32 cellular contexts compared by ENCODE assay signal in the genomic region with DNA sequence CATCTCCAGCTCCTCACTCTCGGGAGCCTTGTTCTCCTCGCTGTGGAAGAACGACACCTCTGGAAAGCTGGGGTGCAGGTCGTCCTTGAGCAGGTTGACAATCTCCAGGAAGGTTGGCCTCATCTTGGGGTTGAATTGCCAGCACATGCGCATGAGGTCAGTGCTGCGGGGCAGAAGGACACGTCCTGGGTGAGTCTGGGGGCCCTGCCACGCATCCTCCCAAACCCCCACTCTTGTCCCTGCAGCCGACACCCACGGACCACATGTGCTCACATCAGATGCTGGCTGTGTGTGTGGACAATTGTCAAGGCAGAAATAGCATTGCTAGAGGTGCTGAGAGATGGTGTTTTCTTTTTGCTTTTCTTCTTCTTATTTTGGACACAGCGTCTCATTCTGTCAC. TPM values are rescaled to one million over a fixed set of nuclear protein-coding genes. Genes with fewer than 3 reads are reported as not detected.
"Had no signal": no experiment of that assay in that cellular context is flagged by ENCODE, and none has a peak within 500 bp of the region (broad histone marks: within the 10 kb centered on the region; RNA-seq: fewer than 3 reads in every experiment).

No MANE protein-coding gene starts in this region.

- H3K36me3 Mint-ChIP-seq: stimulated activated effector memory CD8-positive, alpha-beta T cell treated with anti-CD3 and anti-CD28 coated beads, Interleukin-12 subunit alpha, Interleukin-12 subunit beta, amount 100 ng/mL, for 72 hours had no signal

- H3K36me3 ChIP-seq: uterus had no signal

- H3K9me3 ChIP-seq: stomach, suprapubic skin, testis, thoracic aorta, thyroid gland, tibial artery, transverse colon, upper lobe of left lung, upper lobe of right lung, uterus, vagina had no signal

- H3K27ac Mint-ChIP-seq: stimulated activated effector memory CD8-positive, alpha-beta T cell treated with anti-CD3 and anti-CD28 coated beads, Interleukin-12 subunit alpha, Interleukin-12 subunit beta, amount 100 ng/mL, for 72 hours; stimulated activated memory B cell treated with anti-CD40 and anti-IgM and Interleukin-4, amounts not matched to agents 10 μg/mL and 1 μg/mL and 100 μg/mL, for 72 hours; stimulated activated naive B cell treated with anti-CD40 and anti-IgM and Interleukin-4, amounts not matched to agents 10 μg/mL and 1 μg/mL and 100 μg/mL, for 72 hours; stimulated activated naive CD8-positive, alpha-beta T cell treated with anti-CD3 and anti-CD28 coated beads, Interleukin-15, amount 100 ng/mL, for 72 hours; stimulated activated naive CD8-positive, alpha-beta T cell treated with anti-CD3 and anti-CD28 coated beads, Interleukin-15, Interleukin-2, amounts not matched to agents 100 ng/mL and 50 ng/mL, for 24 hours had no signal

- H3K9me3 Mint-ChIP-seq: stimulated activated effector memory CD8-positive, alpha-beta T cell treated with anti-CD3 and anti-CD28 coated beads, Interleukin-12 subunit alpha, Interleukin-12 subunit beta, amount 100 ng/mL, for 72 hours; stimulated activated naive B cell treated with anti-CD40 and anti-IgM and Interleukin-4, amounts not matched to agents 10 μg/mL and 1 μg/mL and 100 μg/mL, for 72 hours; stimulated activated naive CD8-positive, alpha-beta T cell treated with anti-CD3 and anti-CD28 coated beads, Interleukin-15, Interleukin-2, amounts not matched to agents 100 ng/mL and 50 ng/mL, for 24 hours had no signal

- H3K4me3 ChIP-seq: stomach, suprapubic skin, testis, thoracic aorta, thyroid gland, tibial artery, tibial nerve, transverse colon, upper lobe of left lung, upper lobe of right lung, uterus, vagina had no signal

- H3K4me3 Mint-ChIP-seq: stimulated activated effector memory CD8-positive, alpha-beta T cell treated with anti-CD3 and anti-CD28 coated beads, Interleukin-12 subunit alpha, Interleukin-12 subunit beta, amount 100 ng/mL, for 72 hours; stimulated activated memory B cell treated with anti-CD40 and anti-IgM and Interleukin-4, amounts not matched to agents 10 μg/mL and 1 μg/mL and 100 μg/mL, for 72 hours; stimulated activated naive B cell treated with anti-CD40 and anti-IgM and Interleukin-4, amounts not matched to agents 10 μg/mL and 1 μg/mL and 100 μg/mL, for 72 hours; stimulated activated naive CD8-positive, alpha-beta T cell treated with anti-CD3 and anti-CD28 coated beads, Interleukin-15, amount 100 ng/mL, for 72 hours; stimulated activated naive CD8-positive, alpha-beta T cell treated with anti-CD3 and anti-CD28 coated beads, Interleukin-15, Interleukin-2, amounts not matched to agents 100 ng/mL and 50 ng/mL, for 24 hours; type B pancreatic cell had no signal

- ATAC-seq: stimulated activated effector memory CD8-positive, alpha-beta T cell treated with anti-CD3 and anti-CD28 coated beads, Interleukin-12 subunit alpha, Interleukin-12 subunit beta, amount 100 ng/mL, for 72 hours; stimulated activated memory B cell treated with anti-CD40 and anti-IgM and Interleukin-4, amounts not matched to agents 10 μg/mL and 1 μg/mL and 100 μg/mL, for 72 hours; stimulated activated naive B cell treated with anti-CD40 and anti-IgM and Interleukin-4, amounts not matched to agents 10 μg/mL and 1 μg/mL and 100 μg/mL, for 72 hours; stimulated activated naive CD8-positive, alpha-beta T cell treated with anti-CD3 and anti-CD28 coated beads, Interleukin-15, amount 100 ng/mL, for 72 hours; stimulated activated naive CD8-positive, alpha-beta T cell treated with anti-CD3 and anti-CD28 coated beads, Interleukin-15, Interleukin-2, amounts not matched to agents 100 U/mL and 50 U/mL, for 24 hours; upper lobe of right lung had no signal

- H3K4me1 Mint-ChIP-seq: stimulated activated effector memory CD8-positive, alpha-beta T cell treated with anti-CD3 and anti-CD28 coated beads, Interleukin-12 subunit alpha, Interleukin-12 subunit beta, amount 100 ng/mL, for 72 hours; stimulated activated memory B cell treated with anti-CD40 and anti-IgM and Interleukin-4, amounts not matched to agents 10 μg/mL and 1 μg/mL and 100 μg/mL, for 72 hours; stimulated activated naive B cell treated with anti-CD40 and anti-IgM and Interleukin-4, amounts not matched to agents 10 μg/mL and 1 μg/mL and 100 μg/mL, for 72 hours; stimulated activated naive CD8-positive, alpha-beta T cell treated with anti-CD3 and anti-CD28 coated beads, Interleukin-15, amount 100 ng/mL, for 72 hours had no signal

- DNase-seq: stimulated activated CD4-positive, alpha-beta T cell treated with anti-CD3 and anti-CD28 coated beads, Interleukin-2, amount 100 ng/mL, for 48 hours; stimulated activated CD4-positive, alpha-beta T cell treated with anti-CD3 and anti-CD28 coated beads, Interleukin-4, amount 100 ng/mL, for 1 hour; stimulated activated CD4-positive, alpha-beta T cell treated with anti-CD3 and anti-CD28 coated beads, Interleukin-4, amount 100 ng/mL, for 24 hours; stimulated activated CD4-positive, alpha-beta T cell treated with anti-CD3 and anti-CD28 coated beads, Interleukin-4, amount 100 ng/mL, for 4 hours; stimulated activated CD8-positive, alpha-beta memory T cell treated with anti-CD3 and anti-CD28 coated beads, Interleukin-4, amount 100 ng/mL, for 48 hours; stimulated activated naive B cell treated with anti-CD40 and anti-IgM and Interleukin-4, amounts not matched to agents 10 μg/mL and 1 μg/mL and 100 μg/mL, for 72 hours; stimulated activated naive CD4-positive, alpha-beta T cell; stimulated activated naive CD4-positive, alpha-beta T cell treated with Interleukin-2 at 50 U/mL for 16 hours; stimulated activated naive CD8-positive, alpha-beta T cell treated with anti-CD3 and anti-CD28 coated beads, Interleukin-15, amount 100 ng/mL, for 72 hours; stimulated activated naive CD8-positive, alpha-beta T cell treated with anti-CD3 and anti-CD28 coated beads, Interleukin-15, Interleukin-2, amounts not matched to agents 100 U/mL and 50 U/mL, for 24 hours; stomach; substantia nigra; testis; thyroid gland; tibial artery; transverse colon; trophoblast cell; upper lobe of left lung; upper lobe of right lung; uterus had no signal

- H3K27me3 Mint-ChIP-seq: stimulated activated naive B cell treated with anti-CD40 and anti-IgM and Interleukin-4, amounts not matched to agents 10 μg/mL and 1 μg/mL and 100 μg/mL, for 72 hours; stimulated activated naive CD8-positive, alpha-beta T cell treated with anti-CD3 and anti-CD28 coated beads, Interleukin-15, amount 100 ng/mL, for 72 hours; type B pancreatic cell had no signal

- H3K27me3 ChIP-seq: stomach, suprapubic skin, testis, thyroid gland, tibial artery, tibial nerve, transverse colon, upper lobe of left lung, upper lobe of right lung, uterus, vagina had no signal

- H3K27ac ChIP-seq: stomach, suprapubic skin, testis, thoracic aorta, thyroid gland, tibial artery, transverse colon, upper lobe of left lung, upper lobe of right lung, uterus, vagina had no signal

- H3K4me1 ChIP-seq: stomach, suprapubic skin, testis, thyroid gland, tibial artery, transverse colon, upper lobe of left lung, upper lobe of right lung, uterus, vagina had no signal

RNA-seq across cellular contexts. Expression of gene MBD3L3, which starts 58.8 kb away (rescaled TPM):
- total RNA-seq: stomach, subcutaneous adipose tissue, suprapubic skin, temporal lobe, thoracic aorta, thyroid gland, tibial nerve, transverse colon, upper lobe of left lung, upper lobe of right lung, ureter, urinary bladder, uterus, vagina had no signal
- polyA plus RNA-seq: stomach, urinary bladder had no signal
